Comparison of ENCODE assay signal across 1 cellular context in genomic region chr2:65658253-65658652, GRCh38.
TF ChIP-seq lines count a peak whose summit lies in the region.

No MANE protein-coding gene starts in this region.

TF ChIP-seq in GM23338, 12 proteins besides CTCF, POLR2A, EP300 and RAD21 (continued from another document):
- TF ChIP-seq, protein P1, sequence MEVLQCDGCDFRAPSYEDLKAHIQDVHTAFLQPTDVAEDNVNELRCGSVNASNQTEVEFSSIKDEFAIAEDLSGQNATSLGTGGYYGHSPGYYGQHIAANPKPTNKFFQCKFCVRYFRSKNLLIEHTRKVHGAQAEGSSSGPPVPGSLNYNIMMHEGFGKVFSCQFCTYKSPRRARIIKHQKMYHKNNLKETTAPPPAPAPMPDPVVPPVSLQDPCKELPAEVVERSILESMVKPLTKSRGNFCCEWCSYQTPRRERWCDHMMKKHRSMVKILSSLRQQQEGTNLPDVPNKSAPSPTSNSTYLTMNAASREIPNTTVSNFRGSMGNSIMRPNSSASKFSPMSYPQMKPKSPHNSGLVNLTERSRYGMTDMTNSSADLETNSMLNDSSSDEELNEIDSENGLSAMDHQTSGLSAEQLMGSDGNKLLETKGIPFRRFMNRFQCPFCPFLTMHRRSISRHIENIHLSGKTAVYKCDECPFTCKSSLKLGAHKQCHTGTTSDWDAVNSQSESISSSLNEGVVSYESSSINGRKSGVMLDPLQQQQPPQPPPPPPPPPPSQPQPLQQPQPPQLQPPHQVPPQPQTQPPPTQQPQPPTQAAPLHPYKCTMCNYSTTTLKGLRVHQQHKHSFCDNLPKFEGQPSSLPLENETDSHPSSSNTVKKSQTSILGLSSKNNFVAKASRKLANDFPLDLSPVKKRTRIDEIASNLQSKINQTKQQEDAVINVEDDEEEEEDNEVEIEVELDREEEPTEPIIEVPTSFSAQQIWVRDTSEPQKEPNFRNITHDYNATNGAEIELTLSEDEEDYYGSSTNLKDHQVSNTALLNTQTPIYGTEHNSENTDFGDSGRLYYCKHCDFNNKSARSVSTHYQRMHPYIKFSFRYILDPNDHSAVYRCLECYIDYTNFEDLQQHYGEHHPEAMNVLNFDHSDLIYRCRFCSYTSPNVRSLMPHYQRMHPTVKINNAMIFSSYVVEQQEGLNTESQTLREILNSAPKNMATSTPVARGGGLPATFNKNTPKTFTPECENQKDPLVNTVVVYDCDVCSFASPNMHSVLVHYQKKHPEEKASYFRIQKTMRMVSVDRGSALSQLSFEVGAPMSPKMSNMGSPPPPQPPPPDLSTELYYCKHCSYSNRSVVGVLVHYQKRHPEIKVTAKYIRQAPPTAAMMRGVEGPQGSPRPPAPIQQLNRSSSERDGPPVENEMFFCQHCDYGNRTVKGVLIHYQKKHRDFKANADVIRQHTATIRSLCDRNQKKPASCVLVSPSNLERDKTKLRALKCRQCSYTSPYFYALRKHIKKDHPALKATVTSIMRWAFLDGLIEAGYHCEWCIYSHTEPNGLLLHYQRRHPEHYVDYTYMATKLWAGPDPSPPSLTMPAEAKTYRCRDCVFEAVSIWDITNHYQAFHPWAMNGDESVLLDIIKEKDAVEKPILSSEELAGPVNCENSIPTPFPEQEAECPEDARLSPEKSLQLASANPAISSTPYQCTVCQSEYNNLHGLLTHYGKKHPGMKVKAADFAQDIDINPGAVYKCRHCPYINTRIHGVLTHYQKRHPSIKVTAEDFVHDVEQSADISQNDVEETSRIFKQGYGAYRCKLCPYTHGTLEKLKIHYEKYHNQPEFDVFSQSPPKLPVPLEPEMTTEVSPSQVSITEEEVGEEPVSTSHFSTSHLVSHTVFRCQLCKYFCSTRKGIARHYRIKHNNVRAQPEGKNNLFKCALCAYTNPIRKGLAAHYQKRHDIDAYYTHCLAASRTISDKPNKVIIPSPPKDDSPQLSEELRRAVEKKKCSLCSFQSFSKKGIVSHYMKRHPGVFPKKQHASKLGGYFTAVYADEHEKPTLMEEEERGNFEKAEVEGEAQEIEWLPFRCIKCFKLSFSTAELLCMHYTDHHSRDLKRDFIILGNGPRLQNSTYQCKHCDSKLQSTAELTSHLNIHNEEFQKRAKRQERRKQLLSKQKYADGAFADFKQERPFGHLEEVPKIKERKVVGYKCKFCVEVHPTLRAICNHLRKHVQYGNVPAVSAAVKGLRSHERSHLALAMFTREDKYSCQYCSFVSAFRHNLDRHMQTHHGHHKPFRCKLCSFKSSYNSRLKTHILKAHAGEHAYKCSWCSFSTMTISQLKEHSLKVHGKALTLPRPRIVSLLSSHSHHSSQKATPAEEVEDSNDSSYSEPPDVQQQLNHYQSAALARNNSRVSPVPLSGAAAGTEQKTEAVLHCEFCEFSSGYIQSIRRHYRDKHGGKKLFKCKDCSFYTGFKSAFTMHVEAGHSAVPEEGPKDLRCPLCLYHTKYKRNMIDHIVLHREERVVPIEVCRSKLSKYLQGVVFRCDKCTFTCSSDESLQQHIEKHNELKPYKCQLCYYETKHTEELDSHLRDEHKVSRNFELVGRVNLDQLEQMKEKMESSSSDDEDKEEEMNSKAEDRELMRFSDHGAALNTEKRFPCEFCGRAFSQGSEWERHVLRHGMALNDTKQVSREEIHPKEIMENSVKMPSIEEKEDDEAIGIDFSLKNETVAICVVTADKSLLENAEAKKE (CRISPR knock-in tag; IDR thresholded peaks at IDR 0.05): no peak
- TF ChIP-seq REST (IDR thresholded peaks at IDR 0.05; ENCODE audit: unreplicated experiment): no peak
- TF ChIP-seq CREB1 (CRISPR knock-in tag; IDR thresholded peaks at IDR 0.05; ENCODE audit: low read depth): no peak
- no peak for TF ChIP-seq NANOG (IDR thresholded peaks at IDR 0.05; ENCODE audit: borderline replicate concordance)
- TF ChIP-seq STAT1 (IDR thresholded peaks at IDR 0.05; ENCODE audit: unreplicated experiment): no peak
- no peak for TF ChIP-seq POLR2AphosphoS5 (IDR thresholded peaks at IDR 0.05; ENCODE audit: low read depth)
- TF ChIP-seq EZH2phosphoT487 (IDR thresholded peaks at IDR 0.05; ENCODE audit: unreplicated experiment): no peak
- no peak for TF ChIP-seq ZNF331 (CRISPR knock-in tag; IDR thresholded peaks at IDR 0.05; ENCODE audit: low read depth)
- TF ChIP-seq ZNF114 (CRISPR knock-in tag; IDR thresholded peaks at IDR 0.05): no peak
